8 cellular contexts compared by ENCODE assay signal in genomic region chr12:53994691-53995310, GRCh38. TPM values are rescaled to one million over a fixed set of nuclear protein-coding genes. Genes with fewer than 3 reads are reported as not detected.
A peak's percentile ranks its signal among the peaks of the same experiment; 100 is the strongest.
DNase-seq lines count a peak whose midpoint lies in the region; TF ChIP-seq lines count a peak whose summit lies in the region.
"Had no signal": no experiment of that assay in that cellular context is flagged by ENCODE, and none has a peak within 500 bp of the region (broad histone marks: within the 10 kb centered on the region; RNA-seq: fewer than 3 reads in every experiment).

No MANE protein-coding gene starts in this region.

- BruUV-seq in Calu3 (replicated peaks; lab: Mats Ljungman, UMichigan): no TSS peak

- H3K27ac ChIP-seq in endodermal cell (ENCODE audit: low read depth, low read length) (no peak overlapping the region), sigmoid colon (no peak overlapping the region)
- H3K27ac ChIP-seq: gastroesophageal sphincter had no signal

- no peak for TF ChIP-seq CTCF in Calu3 (IDR thresholded peaks at IDR 0.05; ENCODE audit: unreplicated experiment)
- no peak for TF ChIP-seq CTCF in endodermal cell (conservative IDR thresholded peaks at IDR 0.05)
- no peak for TF ChIP-seq CTCF in sigmoid colon (IDR thresholded peaks at IDR 0.05)
- TF ChIP-seq CTCF in GM10266 (IDR thresholded peaks at IDR 0.05; ENCODE audit: control insufficient read depth, insufficient read depth, low read depth, missing control alignments): no peak

- H3K4me3 Mint-ChIP-seq in Calu3 (ENCODE audit: low read depth, unreplicated experiment) (peak overlapping the region; percentile 64), endodermal cell (peak overlapping the region; percentile 11)

- no peaks in the 10 kb centered on the region for H3K4me1 ChIP-seq in endodermal cell (ENCODE audit: control insufficient read depth, insufficient read depth, low read length)
- peaks cover 0 to 33% (median 27%) of the 10 kb centered on the region in 4 donors for H3K4me1 ChIP-seq in sigmoid colon
- peaks cover 9% of the 10 kb centered on the region for H3K4me1 ChIP-seq in HAP-1

- H3K9me3 Mint-ChIP-seq in Calu3 (ENCODE audit: low read depth, unreplicated experiment) (no peaks in the 10 kb centered on the region), endodermal cell (peaks cover 2% of the 10 kb centered on the region)

- H3K27ac Mint-ChIP-seq in Calu3 (ENCODE audit: unreplicated experiment) (peak overlapping the region; percentile 59), endodermal cell (no peak overlapping the region)

- H3K4me3 ChIP-seq in endodermal cell (ENCODE audit: low read length) (no peak overlapping the region), sigmoid colon (peak overlapping the region in 3 of 4 donors; percentile 40 to 50 (median 44)), HAP-1 (no peak overlapping the region)

- H3K36me3 Mint-ChIP-seq in Calu3 (ENCODE audit: insufficient read depth, unreplicated experiment): peaks cover 18% of the 10 kb centered on the region
- H3K36me3 Mint-ChIP-seq in endodermal cell (ENCODE audit: low read depth): no peaks in the 10 kb centered on the region

- no peak for TF ChIP-seq POLR2A in sigmoid colon (IDR thresholded peaks at IDR 0.05)

- DNase-seq in Calu3: no peak
- DNase-seq in NCI-H1092 treated with DMSO at 0.1 percent for 48 hours (lab: John Stamatoyannopoulos, UW): peak; percentile 61
- peak; percentile 77 for DNase-seq in endodermal cell
- DNase-seq in sigmoid colon: no peak
- no peak for DNase-seq in NCI-H524 treated with DMSO at 0.1 percent for 48 hours (lab: John Stamatoyannopoulos, UW)
- no peak for DNase-seq in HAP-1 (ENCODE audit: low spot score in 2 of 2)
- no peak for DNase-seq in GM10266 (ENCODE audit: extremely low spot score)

- CTCF ChIA-PET in Calu3 (lab: Charles Lee): interaction anchor here (0.6 to 0.7 kb wide), 3 partner anchors 9 to 194 kb away, joined by 4 to 6 read pairs (median 6); partner anchors contain the start of genes HOXC8 and SMUG1

- H3K9me3 ChIP-seq in endodermal cell (ENCODE audit: control insufficient read depth, low read length): no peaks in the 10 kb centered on the region
- H3K9me3 ChIP-seq in sigmoid colon: no peaks in the 10 kb centered on the region
- H3K9me3 ChIP-seq in HAP-1: no peaks in the 10 kb centered on the region
- H3K9me3 ChIP-seq: gastroesophageal sphincter had no signal

- in situ Hi-C loops in HAP-1 (cut with MboI; ENCODE audit: low sequenced_read_pairs): loop anchor here (25.0 kb wide), 1 partner anchor 368 kb away; the partner anchor contains the start of gene GPR84

- WGBS in endodermal cell (ENCODE audit: insufficient coverage in 1 of 2, insufficient read length in 1 of 2), 2 experiments: 5 to 7% methylated on average over 11 to 36 of the region's 36 CpGs
- WGBS in sigmoid colon, 2 donors: 4 to 7% methylated on average over 36 of the region's 36 CpGs

- H3K4me1 Mint-ChIP-seq in Calu3 (ENCODE audit: low read depth, unreplicated experiment) (peaks cover 39% of the 10 kb centered on the region), endodermal cell (peaks cover 3% of the 10 kb centered on the region)

- H3K27me3 ChIP-seq in endodermal cell (ENCODE audit: control insufficient read depth, insufficient read depth, low read length, poor library complexity, severe bottlenecking) (peaks cover 100% of the 10 kb centered on the region), sigmoid colon (peaks cover 93 to 100% (median 100%) of the 10 kb centered on the region in 3 donors), HAP-1 (ENCODE audit: low read depth) (peaks cover 9% of the 10 kb centered on the region)

- H3K27me3 Mint-ChIP-seq in Calu3 (ENCODE audit: unreplicated experiment): peaks cover 94% of the 10 kb centered on the region
- H3K27me3 Mint-ChIP-seq in endodermal cell (ENCODE audit: insufficient read depth): peaks cover 100% of the 10 kb centered on the region

- intact Hi-C loops in Calu3 (cut with micrococcal nuclease; ENCODE audit: unreplicated experiment): no loop called here
- intact Hi-C loops in sigmoid colon (cut with DNase I): no loop called here

- H3K9ac ChIP-seq in endodermal cell (ENCODE audit: extremely low read depth, low read length, poor library complexity, severe bottlenecking): no peak overlapping the region

- H3K36me3 ChIP-seq in endodermal cell (ENCODE audit: control insufficient read depth, insufficient read depth, low read length) (no peaks in the 10 kb centered on the region), sigmoid colon (no peaks in the 10 kb centered on the region), HAP-1 (replicated peaks) (no peaks in the 10 kb centered on the region)
- H3K36me3 ChIP-seq: gastroesophageal sphincter had no signal

- no peak for TF ChIP-seq EP300 in sigmoid colon (IDR thresholded peaks at IDR 0.05)

RNA-seq across cellular contexts. Expression of gene HOXC9, which starts 5.2 kb away (rescaled TPM):
- 0.42 and 0.54 TPM in 2 replicates for total RNA-seq in Calu3 (2022)
- total RNA-seq in endodermal cell: not detected
- 5.5 TPM for polyA plus RNA-seq in endodermal cell (2013, experiment 1 of 2)
- polyA plus RNA-seq in endodermal cell (2013, experiment 2 of 2): 6.4 TPM
- not detected for total RNA-seq in sigmoid colon
- under 1 TPM in 1 of 3 donors, not detected in 2; 0.04 TPM for polyA plus RNA-seq in sigmoid colon
- total RNA-seq: gastroesophageal sphincter had no signal

RNA-seq across cellular contexts. Expression of gene HOXC10, which starts 9.9 kb away (rescaled TPM):
- total RNA-seq in Calu3 (2022): 0.51 and 0.71 TPM in 2 replicates
- not detected for total RNA-seq in endodermal cell
- 11.1 TPM for polyA plus RNA-seq in endodermal cell (2013, experiment 1 of 2)
- 7.2 TPM for polyA plus RNA-seq in endodermal cell (2013, experiment 2 of 2)
- total RNA-seq in sigmoid colon: not detected
- polyA plus RNA-seq in sigmoid colon: not detected
- total RNA-seq: gastroesophageal sphincter had no signal

RNA-seq across cellular contexts. Expression of gene HOXC8, which starts 14.0 kb away (rescaled TPM):
- 0.24 TPM in 1 of 2 replicates, not detected in the other for total RNA-seq in Calu3 (2022)
- not detected for total RNA-seq in endodermal cell
- 3.3 TPM for polyA plus RNA-seq in endodermal cell (2013, experiment 1 of 2)
- 1.6 TPM for polyA plus RNA-seq in endodermal cell (2013, experiment 2 of 2)
- total RNA-seq in sigmoid colon: not detected
- 1 to 10 TPM in 1 of 3 donors, not detected in 2; 1.8 TPM for polyA plus RNA-seq in sigmoid colon

RNA-seq across cellular contexts. Expression of gene HOTAIR, which starts 20.0 kb away (rescaled TPM):
- total RNA-seq in Calu3 (2022): not detected in 2 replicates
- not detected for total RNA-seq in endodermal cell
- 1.5 TPM for polyA plus RNA-seq in endodermal cell (2013, experiment 1 of 2)
- polyA plus RNA-seq in endodermal cell (2013, experiment 2 of 2): 0.50 TPM
- not detected for total RNA-seq in sigmoid colon
- polyA plus RNA-seq in sigmoid colon: not detected

RNA-seq across cellular contexts. Expression of gene HOXC11, which starts 21.9 kb away (rescaled TPM):
- total RNA-seq in Calu3 (2022) (not detected in 2 replicates), endodermal cell (not detected), sigmoid colon (not detected)
- 1.4 TPM for polyA plus RNA-seq in endodermal cell (2013, experiment 1 of 2)
- polyA plus RNA-seq in endodermal cell (2013, experiment 2 of 2): 1.0 TPM
- polyA plus RNA-seq in sigmoid colon: not detected
- total RNA-seq: gastroesophageal sphincter had no signal

Comparison
In these comparisons a context has a peak if more than half of its experiments do, and no peak if none do; other contexts are left out.
1. DNase-seq: peak in NCI-H1092 treated with DMSO at 0.1 percent for 48 hours (single experiment) and endodermal cell (single experiment); none in Calu3 (single experiment), sigmoid colon (single experiment), NCI-H524 treated with DMSO at 0.1 percent for 48 hours (single experiment), HAP-1 (0 of 2) and GM10266 (single experiment).
2. H3K4me3 ChIP-seq: peak in sigmoid colon (3 of 4); none in endodermal cell (single experiment) and HAP-1 (single experiment).